ENCODE assay signal across 20 cellular contexts in genomic region chr1:212958175-212958574, GRCh38. TPM values are rescaled to one million over a fixed set of nuclear protein-coding genes. Genes with fewer than 3 reads are reported as not detected.
DNase-seq lines count a peak whose midpoint lies in the region; FAIRE-seq and TF ChIP-seq lines count a peak whose summit lies in the region.
"Had no signal": no experiment of that assay in that cellular context is flagged by ENCODE, and none has a peak within 500 bp of the region (broad histone marks: within the 10 kb centered on the region; RNA-seq: fewer than 3 reads in every experiment).

No MANE protein-coding gene starts in this region.

- FAIRE-seq in GM12891 (lab: Jason Lieb, UNC): peak; percentile 57

- H3K27me3 Mint-ChIP-seq in immature natural killer cell (ENCODE audit: low read depth in 3 of 3): peaks cover 0 to 13% (median 11%) of the 10 kb centered on the region in 3 donors

- no peaks in the 10 kb centered on the region for H3K9me3 Mint-ChIP-seq in immature natural killer cell
- H3K9me3 Mint-ChIP-seq: activated naive CD4-positive, alpha-beta T cell treated with anti-CD3 and anti-CD28 coated beads, Interleukin-2, amount 50 U/mL, for 24 hours; central memory CD8-positive, alpha-beta T cell; naive thymus-derived CD8-positive, alpha-beta T cell; stimulated activated memory B cell treated with anti-CD40 and anti-IgM and Interleukin-4, amounts not matched to agents 10 μg/mL and 1 μg/mL and 100 μg/mL, for 72 hours had no signal

- no peak for DNase-seq in GM12891 (ENCODE audit: insufficient read length, low spot score)
- peak; percentile 67 for DNase-seq in Jurkat, Clone E6-1 (ENCODE audit: low read depth, low spot score)
- peak; percentile 56 for DNase-seq in astrocyte of the hippocampus (ENCODE audit: low read depth, low spot score)
- peak; percentile 60 for DNase-seq in non-pigmented ciliary epithelial cell (ENCODE audit: low read depth)
- no peak for DNase-seq in COLO829 (ENCODE audit: low spot score)
- DNase-seq in immature natural killer cell: no peak
- DNase-seq in cerebellar nuclear complex (lab: John Stamatoyannopoulos, UW): no peak
- DNase-seq in SIG-M5 (lab: John Stamatoyannopoulos, UW): no peak
- DNase-seq: activated CD4-positive, CD25-positive, alpha-beta regulatory T cell; heart left ventricle; naive thymus-derived CD8-positive, alpha-beta T cell; NCI-H1417; NCI-H446; OCI-M1; upper lobe of left lung had no signal

- H3K4me1 Mint-ChIP-seq in immature natural killer cell: no peaks in the 10 kb centered on the region
- H3K4me1 Mint-ChIP-seq: activated naive CD4-positive, alpha-beta T cell treated with anti-CD3 and anti-CD28 coated beads, Interleukin-2, amount 50 U/mL, for 24 hours; central memory CD8-positive, alpha-beta T cell; naive thymus-derived CD8-positive, alpha-beta T cell had no signal

- no peak overlapping the region for H3K4me3 Mint-ChIP-seq in immature natural killer cell
- H3K4me3 Mint-ChIP-seq: activated naive CD4-positive, alpha-beta T cell treated with anti-CD3 and anti-CD28 coated beads, Interleukin-2, amount 50 U/mL, for 24 hours; B cell; central memory CD8-positive, alpha-beta T cell; naive thymus-derived CD8-positive, alpha-beta T cell; stimulated activated memory B cell treated with anti-CD40 and anti-IgM and Interleukin-4, amounts not matched to agents 10 μg/mL and 1 μg/mL and 100 μg/mL, for 72 hours had no signal

- no peaks in the 10 kb centered on the region for H3K36me3 Mint-ChIP-seq in immature natural killer cell
- H3K36me3 Mint-ChIP-seq: activated naive CD4-positive, alpha-beta T cell treated with anti-CD3 and anti-CD28 coated beads, Interleukin-2, amount 50 U/mL, for 24 hours; naive thymus-derived CD8-positive, alpha-beta T cell had no signal

- H3K27ac Mint-ChIP-seq in immature natural killer cell: no peak overlapping the region
- H3K27ac Mint-ChIP-seq: activated naive CD4-positive, alpha-beta T cell treated with anti-CD3 and anti-CD28 coated beads, Interleukin-2, amount 50 U/mL, for 24 hours; B cell; naive thymus-derived CD8-positive, alpha-beta T cell; stimulated activated memory B cell treated with anti-CD40 and anti-IgM and Interleukin-4, amounts not matched to agents 10 μg/mL and 1 μg/mL and 100 μg/mL, for 72 hours had no signal

- no peak overlapping the region for H3K4me3 ChIP-seq in Jurkat, Clone E6-1 (ENCODE audit: low read length)
- H3K4me3 ChIP-seq: HAP-1, heart left ventricle, upper lobe of left lung had no signal

- TF ChIP-seq POLR2A in GM12891 (IDR thresholded peaks at IDR 0.05; ENCODE audit: low read depth, low read length): no peak

TF ChIP-seq in GM12891, 5 proteins besides CTCF, POLR2A, EP300 and RAD21:
- TF ChIP-seq POLR2AphosphoS5 (IDR thresholded peaks at IDR 0.05; ENCODE audit: low read depth, low read length) (no peak), POU2F2 (IDR thresholded peaks at IDR 0.05; ENCODE audit: low read depth, low read length) (no peak), PAX5 (IDR thresholded peaks at IDR 0.05; ENCODE audit: insufficient read depth, low read length, severe bottlenecking) (no peak), TAF1 (IDR thresholded peaks at IDR 0.05; ENCODE audit: low read depth, low read length) (no peak), SPI1 (IDR thresholded peaks at IDR 0.05; ENCODE audit: low read depth, low read length) (no peak)
TF ChIP-seq in GM12891: peak in this region for 0.

RNA-seq across cellular contexts. Expression of gene VASH2, which starts 7.8 kb away (rescaled TPM):
- 8.0 TPM for polyA plus RNA-seq in GM12891 (2012; ENCODE audit: low read depth, missing spikeins)
- 20.5 TPM for polyA plus RNA-seq in Jurkat, Clone E6-1 (2012; ENCODE audit: insufficient read depth, insufficient read length)
- under 1 TPM in 1 of 3 donors, not detected in 2; 0.49 TPM for polyA plus RNA-seq in immature natural killer cell

RNA-seq across cellular contexts. Expression of gene ANGEL2, which starts 57.5 kb away (rescaled TPM):
- 12.2 TPM for polyA plus RNA-seq in GM12891 (2012; ENCODE audit: low read depth, missing spikeins)
- polyA plus RNA-seq in Jurkat, Clone E6-1 (2012; ENCODE audit: insufficient read depth, insufficient read length): 19.6 TPM
- polyA plus RNA-seq in immature natural killer cell: 10 to 100 TPM; 21.1 to 34.8 (median 22.8) TPM

Comparison
In these comparisons a context has a peak if more than half of its experiments do, and no peak if none do; other contexts are left out.
1. DNase-seq: peak in Jurkat, Clone E6-1 (single experiment), astrocyte of the hippocampus (single experiment) and non-pigmented ciliary epithelial cell (single experiment); none in GM12891 (single experiment), COLO829 (single experiment), immature natural killer cell (0 of 3), cerebellar nuclear complex (0 of 2) and SIG-M5 (single experiment).